In genomic region chr1:45356186-45356585, GRCh38 we compare ENCODE assay signal across 1 cellular context.
TF ChIP-seq lines count a peak whose summit lies in the region.

No MANE protein-coding gene starts in this region.

TF ChIP-seq in IMR-90, 13 proteins besides CTCF, POLR2A, EP300 and RAD21 (continued from another document):
- TF ChIP-seq SMC3 (IDR thresholded peaks at IDR 0.05; ENCODE audit: low read depth, low read length): no peak
